20 cellular contexts compared by ENCODE assay signal in the genomic region with DNA sequence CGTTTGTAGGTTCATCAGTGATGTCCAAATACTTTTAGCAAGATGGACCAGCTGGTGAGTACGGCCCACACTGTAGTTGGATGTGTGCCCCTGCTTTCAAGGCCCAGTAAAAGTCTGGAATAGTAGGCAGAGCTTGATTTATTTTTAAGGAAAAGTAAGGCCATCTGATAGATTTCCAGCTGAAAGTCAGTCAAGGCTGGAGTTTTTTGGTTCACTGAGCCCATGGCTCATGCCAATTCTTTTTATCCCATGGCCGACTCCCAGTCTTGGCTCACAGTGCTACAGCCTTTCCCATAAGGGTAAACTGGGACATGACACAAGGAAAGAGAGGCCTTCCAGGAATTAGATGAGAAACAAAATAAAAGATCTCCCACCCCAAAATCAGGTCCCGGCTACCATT. TPM values are rescaled to one million over a fixed set of nuclear protein-coding genes. Genes with fewer than 3 reads are reported as not detected.
DNase-seq lines count a peak whose midpoint lies in the region; ATAC-seq, FAIRE-seq and TF ChIP-seq lines count a peak whose summit lies in the region.
"Had no signal": no experiment of that assay in that cellular context is flagged by ENCODE, and none has a peak within 500 bp of the region (broad histone marks: within the 10 kb centered on the region; RNA-seq: fewer than 3 reads in every experiment).

No MANE protein-coding gene starts in this region.

- TF ChIP-seq POLR2A in ovary (IDR thresholded peaks at IDR 0.05) (no peak), uterus (IDR thresholded peaks at IDR 0.05) (no peak)

- no peak for FAIRE-seq in RCC 7860 (lab: Jason Lieb, UNC)

- H3K27ac ChIP-seq in heart right ventricle, result peak overlapping the region in 4 of 10 donors; percentile 7 to 61 (median 36)
- no peak overlapping the region for H3K27ac ChIP-seq in ovary
- peak overlapping the region; percentile 86 to 92 for H3K27ac ChIP-seq in uterus
- H3K27ac ChIP-seq: 22Rv1, BLaER1, right lobe of liver had no signal

- TF ChIP-seq EP300 in ovary (IDR thresholded peaks at IDR 0.05), result no peak

- intact Hi-C loops in heart right ventricle (cut with DNase I) (no loop called here), ovary (cut with DNase I) (no loop called here), uterus (cut with DNase I; ENCODE audit: low total_unique reads) (no loop called here)

- H3K4me3 ChIP-seq in heart right ventricle (no peak overlapping the region), ovary (no peak overlapping the region), uterus (no peak overlapping the region)
- H3K4me3 ChIP-seq: BLaER1, right lobe of liver had no signal

- no peak for TF ChIP-seq CTCF in heart right ventricle (IDR thresholded peaks at IDR 0.05)
- no peak for TF ChIP-seq CTCF in ovary (IDR thresholded peaks at IDR 0.05)
- TF ChIP-seq CTCF in uterus (IDR thresholded peaks at IDR 0.05), result no peak

- H3K9me3 ChIP-seq in heart right ventricle (no peaks in the 10 kb centered on the region), ovary (no peaks in the 10 kb centered on the region), uterus (no peaks in the 10 kb centered on the region)
- H3K9me3 ChIP-seq: BLaER1, right lobe of liver had no signal

- ATAC-seq in heart right ventricle, result peak; percentile 34 to 71 (median 49)
- ATAC-seq: right lobe of liver; stimulated activated memory B cell treated with anti-CD40 and anti-IgM and Interleukin-4, amounts not matched to agents 10 μg/mL and 1 μg/mL and 100 μg/mL, for 72 hours had no signal

- H3K4me1 ChIP-seq in heart right ventricle (peaks cover 0 to 24% (median 10%) of the 10 kb centered on the region in 9 donors), ovary (ENCODE audit: insufficient read depth) (peaks cover 7% of the 10 kb centered on the region), uterus (peaks cover 4 to 12% of the 10 kb centered on the region in 2 donors)
- H3K4me1 ChIP-seq: BLaER1, right lobe of liver had no signal

- DNase-seq in DMS 273 (lab: John Stamatoyannopoulos, UW; ENCODE audit: unreplicated experiment) (peak; percentile 17), DMS 273 treated with DMSO at 0.1 percent for 48 hours (lab: John Stamatoyannopoulos, UW) (no peak), heart right ventricle (peak in 1 of 2 donors; percentile 50), ovary (peak in 4 of 5 donors; percentile 28 to 65 (median 34)), uterus (peak in 1 of 2 donors; percentile 60), RCC 7860 (ENCODE audit: low spot score) (no peak), HK-2 (ENCODE audit: unreplicated experiment) (no peak), retina (no peak)
- DNase-seq: activated CD4-positive, alpha-beta T cell treated with anti-CD3 and anti-CD28 coated beads, Interleukin-2, amount 50 U/mL, for 4 hours; activated naive CD4-positive, alpha-beta T cell; GDM1; HCEC 1CT; hippocampal formation; islet precursor cell; NCI-H526; right lobe of liver; SIG-M5 had no signal

- H3K36me3 ChIP-seq in heart right ventricle, result peaks cover 0 to 30% (median 0%) of the 10 kb centered on the region in 9 donors
- H3K36me3 ChIP-seq in ovary, result no peaks in the 10 kb centered on the region
- no peaks in the 10 kb centered on the region for H3K36me3 ChIP-seq in uterus
- H3K36me3 ChIP-seq: BLaER1, right lobe of liver had no signal

- H3K27me3 ChIP-seq in heart right ventricle (no peaks in the 10 kb centered on the region), ovary (no peaks in the 10 kb centered on the region), uterus (no peaks in the 10 kb centered on the region)
- H3K27me3 ChIP-seq: BLaER1, right lobe of liver had no signal

- 64 to 73% methylated on average over 4 of the region's 4 CpGs for WGBS in heart right ventricle, 2 donors
- 5 to 6% (median 6%) methylated on average over 4 of the region's 4 CpGs for WGBS in ovary, 3 donors

RNA-seq across cellular contexts. Expression of gene CCDC80, which starts 13.5 kb away (rescaled TPM):
- 100 to 1,000 TPM in 5 of 10 donors, 10 to 100 TPM in 5; 38.6 to 223 (median 99.3) TPM for total RNA-seq in heart right ventricle
- polyA plus RNA-seq in heart right ventricle, result 10 to 100 TPM; 19.8 to 28.7 TPM
- 100 to 1,000 TPM in 3 of 7 donors, 10 to 100 TPM in 4; 13.2 to 256 (median 92.2) TPM for total RNA-seq in ovary
- polyA plus RNA-seq in ovary, result 100 to 1,000 TPM in 1 of 2 donors, 10 to 100 TPM in 1; 61.4 to 539 TPM
- total RNA-seq in uterus, result 100 to 1,000 TPM in 2 of 4 donors, 10 to 100 TPM in 2; 29.7 to 207 (median 120) TPM

Comparison
In these comparisons a context has a peak if more than half of its experiments do, and no peak if none do; other contexts are left out.
1. DNase-seq: peak in DMS 273 (single experiment) and ovary (4 of 5); none in DMS 273 treated with DMSO at 0.1 percent for 48 hours (single experiment), RCC 7860 (single experiment), HK-2 (single experiment) and retina (single experiment).
2. H3K27ac ChIP-seq: peak in uterus (2 of 2); none in ovary (0 of 2).